Comparison of ENCODE assay signal across 1 cellular context in genomic region chr9:19113964-19114679, GRCh38.
TF ChIP-seq lines count a peak whose summit lies in the region.

No MANE protein-coding gene starts in this region.

TF ChIP-seq in liver, 16 proteins besides CTCF, POLR2A, EP300 and RAD21 (continued from another document):
- no peak for TF ChIP-seq REST (IDR thresholded peaks at IDR 0.05)
- TF ChIP-seq, protein P1, sequence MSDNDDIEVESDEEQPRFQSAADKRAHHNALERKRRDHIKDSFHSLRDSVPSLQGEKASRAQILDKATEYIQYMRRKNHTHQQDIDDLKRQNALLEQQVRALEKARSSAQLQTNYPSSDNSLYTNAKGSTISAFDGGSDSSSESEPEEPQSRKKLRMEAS (IDR thresholded peaks at IDR 0.05): no peak
